Comparison of ENCODE assay signal across 8 cellular contexts in the genomic region with DNA sequence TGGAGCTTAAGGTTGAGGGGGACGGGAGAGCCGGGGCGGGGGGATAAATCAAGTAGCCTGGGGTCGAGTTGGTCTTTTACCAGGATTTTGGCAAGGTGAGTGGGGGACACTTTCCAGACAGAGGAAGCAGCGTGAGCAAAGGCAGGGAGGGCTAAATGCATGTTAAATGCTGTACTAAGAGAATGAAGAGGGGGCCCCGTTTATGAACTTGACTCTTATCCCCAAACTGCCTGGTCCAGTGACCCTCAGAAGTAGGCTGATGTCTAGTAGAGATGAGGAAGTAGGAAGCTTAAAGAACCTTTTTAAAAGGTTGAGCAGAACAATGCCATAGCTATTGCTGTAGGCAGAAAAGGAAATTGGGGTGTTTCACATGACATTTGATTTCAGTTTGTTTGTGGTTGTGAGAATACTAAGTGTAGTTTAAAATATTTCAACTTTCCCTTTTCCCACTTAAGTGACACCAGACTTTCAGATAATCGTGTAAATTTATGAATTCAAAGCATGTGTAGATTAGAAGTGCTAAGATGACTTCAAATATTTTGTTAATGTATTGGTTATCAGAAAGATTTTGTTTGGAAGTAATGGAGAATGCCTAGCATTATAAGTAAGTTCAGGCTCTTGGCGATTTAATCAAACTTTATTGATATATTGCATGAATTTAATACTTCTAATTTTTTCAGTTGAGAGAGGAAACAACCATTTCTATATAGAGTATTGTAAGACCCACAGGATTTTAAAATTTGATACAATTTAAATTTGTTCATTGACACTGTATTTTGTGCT. TPM values are rescaled to one million over a fixed set of nuclear protein-coding genes. Genes with fewer than 3 reads are reported as not detected.
DNase-seq lines count a peak whose midpoint lies in the region; ATAC-seq and TF ChIP-seq lines count a peak whose summit lies in the region.

No MANE protein-coding gene starts in this region.

- ATAC-seq in GM21723 (IDR thresholded peaks at IDR 0.05; ENCODE audit: unreplicated experiment) (peak; percentile 30), left lobe of liver (no peak)

- H3K9ac ChIP-seq in subcutaneous abdominal adipose tissue (ENCODE audit: low read length in 5 of 5), result peak overlapping the region; percentile 63 to 99 (median 90)

- H3K4me3 ChIP-seq in GM12864 (ENCODE audit: low read depth, low read length), result peak overlapping the region; percentile 99
- peak overlapping the region; percentile 65 for H3K4me3 ChIP-seq in astrocyte of the cerebellum (ENCODE audit: low read depth, low read length)
- H3K4me3 ChIP-seq in subcutaneous abdominal adipose tissue (ENCODE audit: low read depth in 1 of 5, low read length in 5 of 5), result peak overlapping the region; percentile 82 to 95 (median 91)

- H3K36me3 ChIP-seq in subcutaneous abdominal adipose tissue (ENCODE audit: control insufficient read depth in 5 of 5, insufficient read depth in 5 of 5, low read length in 5 of 5), result no peaks in the 10 kb centered on the region

- peak overlapping the region; percentile 95 for H3K27ac ChIP-seq in subcutaneous abdominal adipose tissue (ENCODE audit: low read depth, low read length)

- peak; percentile 61 for DNase-seq in GM12864 (ENCODE audit: low read depth)
- peak; percentile 35 to 67 for DNase-seq in NOMO-1 (lab: John Stamatoyannopoulos, UW; ENCODE audit: unreplicated experiment in 2 of 2)
- no peak for DNase-seq in astrocyte of the cerebellum (ENCODE audit: low read depth)
- DNase-seq in left lobe of liver (ENCODE audit: low spot score), result peak; percentile 48
- no peak for DNase-seq in HuH-7 (ENCODE audit: low spot score)
- DNase-seq in NCI-H1105 (lab: John Stamatoyannopoulos, UW), result no peak

- H3K9me3 ChIP-seq in subcutaneous abdominal adipose tissue (ENCODE audit: control insufficient read depth in 5 of 5, low read length in 5 of 5), result no peaks in the 10 kb centered on the region

- H3K4me1 ChIP-seq in subcutaneous abdominal adipose tissue (ENCODE audit: control insufficient read depth in 5 of 5, insufficient read depth in 5 of 5, low read length in 5 of 5), result peaks cover 0 to 36% (median 30%) of the 10 kb centered on the region in 5 donors

- in situ Hi-C loops in astrocyte of the cerebellum (cut with HindIII; ENCODE audit: low sequenced_read_pairs), result no loop called here

- TF ChIP-seq CTCF in GM12864 (IDR thresholded peaks at IDR 0.05; ENCODE audit: low read depth, low read length, missing control alignments) (no peak), astrocyte of the cerebellum (IDR thresholded peaks at IDR 0.05; ENCODE audit: low read depth, low read length, missing control alignments) (no peak)

- H3K27me3 ChIP-seq in subcutaneous abdominal adipose tissue (ENCODE audit: control insufficient read depth in 5 of 5, insufficient read depth in 4 of 5, low read length in 5 of 5), result no peaks in the 10 kb centered on the region

RNA-seq across cellular contexts. Expression of a gene that starts 1.8 kb away (rescaled TPM):
- 4.4 TPM for total RNA-seq in left lobe of liver

Comparison
In these comparisons a context has a peak if more than half of its experiments do, and no peak if none do; other contexts are left out.
1. DNase-seq: peak in GM12864 (single experiment), NOMO-1 (2 of 2) and left lobe of liver (single experiment); none in astrocyte of the cerebellum (single experiment), HuH-7 (single experiment) and NCI-H1105 (single experiment).
2. Peak in every context shown above with its lines, with median percentiles within 50 percentile points of each other: H3K4me3 ChIP-seq.